Comparison of ENCODE assay signal across 1 cellular context in genomic region chr3:101141135-101141534, GRCh38.
TF ChIP-seq lines count a peak whose summit lies in the region.

No MANE protein-coding gene starts in this region.

TF ChIP-seq in K562, 482 proteins besides CTCF, POLR2A, EP300 and RAD21 (continued from another document):
- TF ChIP-seq GABPA (tag; conservative IDR thresholded peaks at IDR 0.05; ENCODE audit: low read depth) (no peak), ZNF778 (CRISPR knock-in tag; IDR thresholded peaks at IDR 0.05) (no peak)
